Comparison of ENCODE assay signal across 1 cellular context in the genomic region with DNA sequence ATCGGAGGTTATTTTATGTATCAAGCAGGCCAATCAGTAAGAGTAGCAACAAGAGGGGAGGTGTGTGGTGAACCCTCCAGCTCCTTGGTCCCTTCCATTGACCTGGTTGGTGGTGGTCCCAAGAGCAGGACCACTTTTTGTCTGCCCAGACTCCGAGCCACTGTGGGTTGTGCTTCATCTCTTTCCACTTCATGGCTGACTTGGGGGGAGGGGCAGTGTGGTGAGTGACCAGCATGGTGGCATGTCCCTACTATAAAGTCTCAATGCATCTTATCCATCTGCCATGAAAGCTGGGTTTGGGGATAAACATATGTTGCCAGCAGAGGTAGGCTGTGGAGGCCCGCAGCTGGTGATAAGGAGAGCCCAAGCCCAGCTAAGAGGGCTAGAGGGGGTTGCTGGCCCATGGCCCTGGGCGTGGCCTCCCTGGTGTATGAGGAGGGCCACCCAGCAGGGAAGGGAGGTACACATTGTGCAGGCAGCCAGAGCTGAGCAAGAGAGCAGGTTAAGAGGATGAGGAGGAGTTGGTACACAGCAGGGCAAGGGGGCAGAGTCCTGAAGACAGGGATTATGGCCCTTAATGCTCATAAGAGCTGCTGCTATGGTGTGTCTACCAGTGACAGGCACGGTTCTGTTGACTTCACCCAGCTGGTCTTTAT.
TF ChIP-seq lines count a peak whose summit lies in the region.

No MANE protein-coding gene starts in this region.

TF ChIP-seq in GM12891, 5 proteins besides CTCF, POLR2A, EP300 and RAD21:
- TF ChIP-seq PAX5 (IDR thresholded peaks at IDR 0.05; ENCODE audit: insufficient read depth, low read length, severe bottlenecking) (no peak), SPI1 (IDR thresholded peaks at IDR 0.05; ENCODE audit: low read depth, low read length) (no peak), POLR2AphosphoS5 (IDR thresholded peaks at IDR 0.05; ENCODE audit: low read depth, low read length) (0 out of 2 replicates have a peak, but pooled peaks have one; percentile 25), TAF1 (IDR thresholded peaks at IDR 0.05; ENCODE audit: low read depth, low read length) (no peak)
